In the genomic region with DNA sequence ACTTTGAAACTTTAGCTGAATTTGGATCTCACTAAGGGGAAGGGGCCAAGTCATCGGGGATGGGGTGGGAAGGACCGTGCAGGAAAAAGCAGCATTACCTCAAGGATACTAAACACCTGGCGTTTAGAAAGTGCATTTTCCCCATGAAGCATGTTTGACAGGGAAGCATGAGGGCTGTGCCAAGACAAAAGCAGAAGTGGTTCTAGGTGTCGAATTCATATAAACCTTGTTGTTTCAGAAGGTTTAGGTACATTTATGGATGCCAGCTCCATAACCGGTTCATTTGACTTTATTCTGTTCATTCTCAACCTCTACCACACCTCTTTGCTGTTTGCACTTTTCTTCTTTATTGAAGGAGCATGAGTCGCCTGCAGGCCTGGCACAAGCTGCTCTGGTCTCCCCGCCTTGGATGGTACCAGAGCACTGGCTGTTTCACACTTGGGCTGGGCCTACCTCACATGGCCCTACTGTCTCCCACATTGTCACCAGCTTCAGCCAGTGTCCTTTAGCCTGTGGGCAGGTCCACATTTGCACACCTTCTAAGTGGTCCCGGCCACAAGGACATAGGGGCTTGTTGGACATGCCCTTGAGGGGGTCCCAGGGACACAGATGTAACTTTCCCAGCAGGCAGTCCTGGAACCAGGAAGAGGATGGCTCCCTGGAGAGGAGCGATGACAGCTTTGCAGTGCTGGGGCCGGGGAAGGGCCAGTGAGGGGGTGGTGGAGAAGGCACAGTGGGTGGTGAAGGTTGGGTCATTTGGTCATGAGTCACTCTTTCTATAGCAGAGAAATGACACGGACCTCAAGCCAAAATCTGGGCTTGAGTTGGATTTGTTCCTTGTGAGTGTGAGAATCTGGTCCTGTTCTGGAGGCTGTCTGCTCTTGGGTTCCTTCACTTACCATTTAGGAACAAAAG, we compare ENCODE assay signal across 16 cellular contexts. TPM values are rescaled to one million over a fixed set of nuclear protein-coding genes. Genes with fewer than 3 reads are reported as not detected.
DNase-seq lines count a peak whose midpoint lies in the region; ATAC-seq, FAIRE-seq and TF ChIP-seq lines count a peak whose summit lies in the region.
"Had no signal": no experiment of that assay in that cellular context is flagged by ENCODE, and none has a peak within 500 bp of the region (broad histone marks: within the 10 kb centered on the region; RNA-seq: fewer than 3 reads in every experiment).

No MANE protein-coding gene starts in this region.

- no peak overlapping the region; a peak in 1 of 7 replicates for H3K27ac Mint-ChIP-seq in H9

- no peaks in the 10 kb centered on the region for H3K79me1 ChIP-seq in H1 (ENCODE audit: low read depth, low read length)
- no peaks in the 10 kb centered on the region for H3K79me1 ChIP-seq in H9 (ENCODE audit: insufficient read depth, low read depth, low read length, poor library complexity, severe bottlenecking)

- H2BK120ac ChIP-seq in H1 (replicated peaks; ENCODE audit: low read depth, low read length): no peak overlapping the region
- H2BK120ac ChIP-seq in H9 (ENCODE audit: low read depth, low read length, poor library complexity, severe bottlenecking): no peak overlapping the region

- H3K36me3 ChIP-seq in OCI-LY3 (replicated peaks; ENCODE audit: low read depth, low read length): no peaks in the 10 kb centered on the region
- no peaks in the 10 kb centered on the region for H3K36me3 ChIP-seq in H1 (ENCODE audit: control insufficient read depth in 2 of 4, insufficient read depth in 4 of 4, low read length in 3 of 4)
- H3K36me3 ChIP-seq in upper lobe of right lung: no peaks in the 10 kb centered on the region
- H3K36me3 ChIP-seq: heart right ventricle, Peyer's patch, vagina had no signal

- H3K4me3 Mint-ChIP-seq in H9: no peak overlapping the region

- H3K18ac ChIP-seq in H1 (ENCODE audit: extremely low read depth, low read length) (no peak overlapping the region), H9 (ENCODE audit: insufficient read length, low read depth, low read length) (no peak overlapping the region)

- H2BK15ac ChIP-seq in H1 (ENCODE audit: low read length): no peak overlapping the region
- no peak overlapping the region for H2BK15ac ChIP-seq in H9 (ENCODE audit: low read depth, low read length)

- H3K36me3 Mint-ChIP-seq in H9 (ENCODE audit: insufficient read depth in 1 of 3, low read depth in 3 of 3): no peaks in the 10 kb centered on the region; a peak in 1 of 7 replicates

- ATAC-seq in upper lobe of right lung: peak; percentile 64

- peaks cover 35% of the 10 kb centered on the region in 2 experiments for H3K4me1 Mint-ChIP-seq in H9

- no peak for TF ChIP-seq EP300 in H1 (IDR thresholded peaks at IDR 0.05; ENCODE audit: borderline replicate concordance in 1 of 2, low read depth in 2 of 2, low read length in 2 of 2)

- H3K4me1 ChIP-seq in OCI-LY3 (ENCODE audit: low read length) (peaks cover 50% of the 10 kb centered on the region), H1 (replicated peaks in 1 of 4; ENCODE audit: control insufficient read depth in 3 of 4, insufficient read depth in 4 of 4, low read length in 3 of 4) (peaks cover 0 to 18% (median 10%) of the 10 kb centered on the region in 4 experiments; a peak in 6 of 7 replicates), upper lobe of right lung (peaks cover 5% of the 10 kb centered on the region), H9 (ENCODE audit: insufficient read depth, low read length) (no peaks in the 10 kb centered on the region; the same call in 1 of the 2 replicates)

- FAIRE-seq in H1 (lab: Jason Lieb, UNC): no peak

- H4K20me1 ChIP-seq in OCI-LY3 (ENCODE audit: insufficient read depth, low read length): no peaks in the 10 kb centered on the region
- no peaks in the 10 kb centered on the region for H4K20me1 ChIP-seq in H1 (replicated peaks in 1 of 2; ENCODE audit: control insufficient read depth in 1 of 2, insufficient read depth in 2 of 2, low read length in 2 of 2)
- no peaks in the 10 kb centered on the region for H4K20me1 ChIP-seq in H9 (ENCODE audit: control insufficient read depth, insufficient read depth, insufficient read length)

- no peak overlapping the region for H3K4me3 ChIP-seq in OCI-LY3 (ENCODE audit: low read length)
- no peak overlapping the region for H3K4me3 ChIP-seq in H1 (ENCODE audit: extremely low read depth in 1 of 4, insufficient read depth in 2 of 4, low read depth in 3 of 4, low read length in 4 of 4)
- H3K4me3 ChIP-seq in upper lobe of right lung: no peak overlapping the region
- H3K4me3 ChIP-seq: heart right ventricle, Peyer's patch, vagina had no signal

- H3K9ac ChIP-seq in OCI-LY3 (ENCODE audit: low read length) (no peak overlapping the region), H1 (replicated peaks in 1 of 4; ENCODE audit: extremely low read depth in 1 of 4, low read depth in 3 of 4, low read length in 3 of 4) (no peak overlapping the region; a peak in 1 of 7 replicates), H9 (ENCODE audit: extremely low read depth, insufficient read length, low read length) (no peak overlapping the region)

- intact Hi-C loops in upper lobe of right lung (cut with DNase I): no loop called here

- H2BK12ac ChIP-seq in H1 (ENCODE audit: low read depth, low read length): 0 out of 2 replicates have a peak overlapping the region, but pooled peaks have one; percentile 41
- no peak overlapping the region for H2BK12ac ChIP-seq in H9 (ENCODE audit: insufficient read length, low read depth, low read length)

- H3K23me2 ChIP-seq in H1 (ENCODE audit: low read depth, low read length): peaks cover 5% of the 10 kb centered on the region; the same call in 1 of the 2 replicates
- peaks cover 8% of the 10 kb centered on the region for H3K23me2 ChIP-seq in H9 (ENCODE audit: insufficient read length, low read depth, low read length, poor library complexity, severe bottlenecking)

- H2AK5ac ChIP-seq in H1 (ENCODE audit: low read depth, low read length) (0 out of 2 replicates have a peak overlapping the region, but pooled peaks have one; percentile 10), H9 (ENCODE audit: insufficient read length, low read length) (no peak overlapping the region)

- H3T11ph ChIP-seq in H9 (ENCODE audit: low read length): no peak overlapping the region

- TF ChIP-seq CTCF in OCI-LY3 (IDR thresholded peaks at IDR 0.05; ENCODE audit: low read depth, low read length): no peak
- TF ChIP-seq CTCF in H1 (IDR thresholded peaks at IDR 0.05; ENCODE audit: control extremely low read depth in 1 of 3, insufficient read depth in 1 of 3, low read depth in 1 of 3, low read length in 3 of 3): no peak
- TF ChIP-seq CTCF in upper lobe of right lung (IDR thresholded peaks at IDR 0.05): no peak
- TF ChIP-seq CTCF in H9 (conservative IDR thresholded peaks at IDR 0.05): no peak

- no peaks in the 10 kb centered on the region for H3K9me3 ChIP-seq in OCI-LY3 (ENCODE audit: insufficient read depth, low read length)
- no peaks in the 10 kb centered on the region for H3K9me3 ChIP-seq in H1 (ENCODE audit: insufficient read depth in 2 of 2, low read depth in 1 of 2, low read length in 1 of 2)
- no peaks in the 10 kb centered on the region for H3K9me3 ChIP-seq in upper lobe of right lung
- no peaks in the 10 kb centered on the region for H3K9me3 ChIP-seq in H9 (ENCODE audit: control insufficient read depth, low read depth, low read length)
- H3K9me3 ChIP-seq: heart right ventricle, Peyer's patch, vagina had no signal

- H3K4me2 ChIP-seq in OCI-LY3 (ENCODE audit: low read length) (peak overlapping the region; percentile 43), H1 (ENCODE audit: insufficient read depth in 1 of 2, low read depth in 2 of 2, low read length in 2 of 2) (no peak overlapping the region), H9 (ENCODE audit: insufficient read depth, insufficient read length, low read length) (no peak overlapping the region)

- H4K91ac ChIP-seq in H1 (replicated peaks; ENCODE audit: insufficient read length, low read length) (no peak overlapping the region), H9 (ENCODE audit: insufficient read length, low read depth, low read length) (no peak overlapping the region)

- 89% methylated on average over 11 of the region's 11 CpGs; no CpG with 5 or more reads in 1 of the 2 experiments for WGBS in H1 (ENCODE audit: extremely low coverage in 1 of 2, insufficient coverage in 1 of 2, insufficient read length in 1 of 2, insufficient replicate concordance in 2 of 2, low coverage in 1 of 2, low lambda C conversion rate in 2 of 2, missing lambda C conversion rate in 1 of 2), 2 experiments
- no CpG with 5 or more reads among the region's 11 CpGs for WGBS in H9 (ENCODE audit: extremely low coverage, insufficient read length, low lambda C conversion rate)

- H3K14ac ChIP-seq in H1 (ENCODE audit: insufficient read length): no peak overlapping the region
- no peak overlapping the region; the same call in 1 of the 2 replicates for H3K14ac ChIP-seq in H9 (ENCODE audit: insufficient read depth, low read length)

- H2BK20ac ChIP-seq in H1 (ENCODE audit: low read length) (no peak overlapping the region), H9 (ENCODE audit: low read depth, low read length, poor library complexity, severe bottlenecking) (no peak overlapping the region)

- DNase-seq in SKM-1 treated with dmso at 0.1 percent for 144 hours (lab: John Stamatoyannopoulos, UW; ENCODE audit: unreplicated experiment) (peak; percentile 40), SKM-1 (lab: John Stamatoyannopoulos, UW; ENCODE audit: unreplicated experiment) (no peak), H1 (ENCODE audit: low read depth in 1 of 2, low spot score in 2 of 2) (no peak), upper lobe of right lung (peak; percentile 75), T-helper 9 cell (no peak), H9 (no peak), globus pallidus (ENCODE audit: low spot score) (no peak)
- DNase-seq: effector CD8-positive, alpha-beta T cell; heart right ventricle; NCI-H1436; occipital lobe; Peyer's patch; stimulated activated CD4-positive, alpha-beta T cell treated with anti-CD3 and anti-CD28 coated beads, Interleukin-12 subunit alpha, Interleukin-12 subunit beta, amount 100 ng/mL, for 4 hours had no signal

- H3K9me3 Mint-ChIP-seq in H9: no peaks in the 10 kb centered on the region; a peak in 1 of 5 replicates

- CTCF ChIA-PET in H1 (lab: Charles Lee; ENCODE audit: partially characterized antibody): interaction anchor here (1.1 to 4.4 kb wide), 3 partner anchors 10 to 25 kb away, joined by 3 to 20 read pairs (median 15); no protein-coding TSS in a partner anchor

- H3K27me3 Mint-ChIP-seq in H9 (ENCODE audit: low read depth): peaks cover 41% of the 10 kb centered on the region

- H4K8ac ChIP-seq in H1 (ENCODE audit: extremely low read depth, insufficient read depth, low read length) (no peak overlapping the region), H9 (replicated peaks; ENCODE audit: insufficient read length, low read depth, low read length) (no peak overlapping the region)

- H3K27ac ChIP-seq in OCI-LY3 (ENCODE audit: low read length): no peak overlapping the region
- no peak overlapping the region for H3K27ac ChIP-seq in H1 (ENCODE audit: low read depth, low read length)
- H3K27ac ChIP-seq in upper lobe of right lung: no peak overlapping the region
- no peak overlapping the region for H3K27ac ChIP-seq in H9 (ENCODE audit: insufficient read length, low read depth, low read length)
- H3K27ac ChIP-seq: heart right ventricle, Peyer's patch, vagina had no signal

- H3K79me2 ChIP-seq in OCI-LY3 (ENCODE audit: low read length) (peaks cover 15% of the 10 kb centered on the region), H1 (ENCODE audit: control insufficient read depth in 1 of 2, insufficient read depth in 2 of 2, low read length in 2 of 2) (no peaks in the 10 kb centered on the region), H9 (ENCODE audit: insufficient read depth, low read length) (no peaks in the 10 kb centered on the region)

- no peak overlapping the region for H2BK5ac ChIP-seq in H1 (ENCODE audit: low read depth, low read length)
- no peak overlapping the region for H2BK5ac ChIP-seq in H9 (ENCODE audit: insufficient read length, low read length)

- POLR2A ChIA-PET in H1 (lab: Charles Lee; ENCODE audit: partially characterized antibody): no interaction called here

- TF ChIP-seq RAD21 in H1 (IDR thresholded peaks at IDR 0.05 in 1 of 2, conservative IDR thresholded peaks at IDR 0.05 in 1 of 2; ENCODE audit: low read depth in 2 of 2, low read length in 2 of 2): no peak

- TF ChIP-seq POLR2A in H1 (IDR thresholded peaks at IDR 0.05; ENCODE audit: control extremely low read depth in 1 of 2, low read depth in 2 of 2, low read length in 2 of 2): no peak

- H4K5ac ChIP-seq in H1 (ENCODE audit: insufficient read length, low read depth, low read length) (no peak overlapping the region), H9 (ENCODE audit: insufficient read length, low read depth, low read length) (no peak overlapping the region)

- H3K4ac ChIP-seq in H1 (replicated peaks; ENCODE audit: insufficient read length, low read depth, low read length) (no peak overlapping the region), H9 (ENCODE audit: low read depth, low read length) (no peak overlapping the region)

- H3K23ac ChIP-seq in H1 (ENCODE audit: insufficient read length) (no peak overlapping the region), H9 (ENCODE audit: insufficient read length, low read depth, low read length) (no peak overlapping the region)

- H3K56ac ChIP-seq in H1 (replicated peaks; ENCODE audit: insufficient read length, low read depth, low read length) (no peak overlapping the region), H9 (ENCODE audit: insufficient read length, low read depth, low read length) (no peak overlapping the region)

- H3K27me3 ChIP-seq in OCI-LY3 (ENCODE audit: low read depth, low read length) (peaks cover 24% of the 10 kb centered on the region), H1 (replicated peaks in 1 of 4; ENCODE audit: control insufficient read depth in 3 of 4, extremely low read depth in 1 of 4, insufficient read depth in 3 of 4, low read length in 3 of 4) (peaks cover 4 to 36% (median 32%) of the 10 kb centered on the region in 4 experiments), upper lobe of right lung (no peaks in the 10 kb centered on the region), H9 (ENCODE audit: insufficient read depth, low read length) (peaks cover 14% of the 10 kb centered on the region; the same call in 1 of the 2 replicates)
- H3K27me3 ChIP-seq: Peyer's patch, vagina had no signal

- H2AFZ ChIP-seq in OCI-LY3 (ENCODE audit: low read depth, low read length) (no peak overlapping the region), H1 (ENCODE audit: low read length) (no peak overlapping the region), H9 (ENCODE audit: low read length) (no peak overlapping the region)

RNA-seq across cellular contexts. Expression of a gene that starts 3.2 kb away (rescaled TPM):
- 22.4 and 25.7 TPM in 2 replicates for total RNA-seq in H1 (2021; fragmentation: NEBNext Ultra II Directional; extraction: Animal tissue kit (Norgen Biotek cat#: 25700))
- 24.9 and 31.8 TPM in 2 replicates for polyA plus RNA-seq in H1 (2011; rRNA removed)
- 20.5 TPM for polyA plus RNA-seq in H1 (2011; cell fraction: cytosol; rRNA removed)
- 32.8 TPM for polyA plus RNA-seq in H1 (2011; cell fraction: nucleus; rRNA removed)
- polyA plus RNA-seq in H1 (2012, experiment 1 of 2): 12.9 to 23.2 TPM (median 21.1 TPM) in 4 replicates
- 18.0 TPM for polyA plus RNA-seq in H1 (2012, experiment 2 of 2)
- polyA plus RNA-seq in H1 (2013, experiment 1 of 2): 36.9 TPM
- polyA plus RNA-seq in H1 (2013, experiment 2 of 2): 38.9 TPM
- 14.8 and 15.0 TPM in 2 replicates for polyA minus RNA-seq in H1 (2011; rRNA and poly(A)+ RNA removed)
- 12.3 TPM for polyA minus RNA-seq in H1 (2011; cell fraction: cytosol; rRNA and poly(A)+ RNA removed)
- 9.7 TPM for polyA minus RNA-seq in H1 (2011; cell fraction: nucleus; rRNA and poly(A)+ RNA removed)
- 59.1 TPM for total RNA-seq in upper lobe of right lung
- 22.4 and 22.9 TPM in 2 replicates for total RNA-seq in H9 (2021)
- total RNA-seq: occipital lobe had no signal
- polyA plus RNA-seq: BJ had no signal

Comparison
In these comparisons a context has a peak if more than half of its experiments do, and no peak if none do; other contexts are left out.
1. DNase-seq: peak in SKM-1 treated with dmso at 0.1 percent for 144 hours (single experiment) and upper lobe of right lung (single experiment); none in SKM-1 (single experiment), H1 (0 of 2), T-helper 9 cell (single experiment), H9 (single experiment) and globus pallidus (single experiment).